In the genomic region with DNA sequence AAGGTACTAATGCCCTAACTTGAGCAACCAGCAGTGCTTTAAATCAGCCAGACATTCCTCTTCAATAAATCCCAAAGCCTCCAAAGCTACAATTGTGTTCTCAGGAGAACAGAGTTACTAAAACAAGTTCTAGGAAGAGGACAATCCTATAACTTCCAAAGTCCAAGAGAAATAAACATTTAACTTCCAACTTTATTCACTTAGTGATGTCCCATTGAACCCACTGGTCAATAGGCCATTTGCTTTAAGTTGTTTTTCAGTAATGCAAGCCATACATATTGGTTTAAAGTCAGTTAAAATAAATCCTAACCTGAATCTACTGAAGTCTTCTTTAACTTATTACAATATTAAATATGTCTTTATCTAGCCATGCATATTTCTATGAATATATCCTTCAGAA, we compare ENCODE assay signal across 27 cellular contexts.
"Had no signal": no experiment of that assay in that cellular context is flagged by ENCODE, and none has a peak within 500 bp of the region (broad histone marks: within the 10 kb centered on the region; RNA-seq: fewer than 3 reads in every experiment).

No MANE protein-coding gene starts in this region.

- H3K4me1 ChIP-seq: colonic mucosa, foreskin keratinocyte, gastrocnemius medialis, gastroesophageal sphincter, heart right ventricle had no signal

- H3K36me3 ChIP-seq: colonic mucosa, esophagus muscularis mucosa, esophagus squamous epithelium, gastrocnemius medialis, gastroesophageal sphincter, heart left ventricle, heart right ventricle had no signal

- H3K27me3 ChIP-seq: colonic mucosa, dorsolateral prefrontal cortex, esophagus muscularis mucosa, esophagus squamous epithelium, foreskin keratinocyte, gastroesophageal sphincter, heart left ventricle, heart right ventricle had no signal

- FAIRE-seq: colon, endometrium, endothelial cell of umbilical vein, frontal cortex had no signal

- DNase-seq: colonic mucosa; cortex of kidney; dermis blood vessel endothelial cell; dorsolateral prefrontal cortex; effector CD4-positive, alpha-beta T cell; effector memory CD4-positive, alpha-beta T cell; effector memory CD8-positive, alpha-beta T cell; endodermal cell; erythroblast; esophagus squamous epithelium; foreskin fibroblast; foreskin keratinocyte; foreskin melanocyte; gastrocnemius medialis; glutamatergic neuron; head of caudate nucleus; heart left ventricle; heart right ventricle had no signal

- H3K4me3 ChIP-seq: colonic mucosa, coronary artery, dorsolateral prefrontal cortex, esophagus muscularis mucosa, esophagus squamous epithelium, gastrocnemius medialis, gastroesophageal sphincter, heart left ventricle, heart right ventricle had no signal

- ATAC-seq: effector memory CD8-positive, alpha-beta T cell; esophagus mucosa; foreskin keratinocyte; gastrocnemius medialis; gastroesophageal sphincter; heart left ventricle had no signal

- H3K27ac ChIP-seq: colonic mucosa, coronary artery, dorsolateral prefrontal cortex, epithelial cell of prostate, esophagus muscularis mucosa, esophagus squamous epithelium, foreskin keratinocyte, gastrocnemius medialis, gastroesophageal sphincter, heart left ventricle, heart right ventricle had no signal

- H3K9me3 ChIP-seq: colonic mucosa, esophagus muscularis mucosa, esophagus squamous epithelium, gastrocnemius medialis, gastroesophageal sphincter, heart left ventricle, heart right ventricle had no signal
